ENCODE assay signal across 1 cellular context in the genomic region with DNA sequence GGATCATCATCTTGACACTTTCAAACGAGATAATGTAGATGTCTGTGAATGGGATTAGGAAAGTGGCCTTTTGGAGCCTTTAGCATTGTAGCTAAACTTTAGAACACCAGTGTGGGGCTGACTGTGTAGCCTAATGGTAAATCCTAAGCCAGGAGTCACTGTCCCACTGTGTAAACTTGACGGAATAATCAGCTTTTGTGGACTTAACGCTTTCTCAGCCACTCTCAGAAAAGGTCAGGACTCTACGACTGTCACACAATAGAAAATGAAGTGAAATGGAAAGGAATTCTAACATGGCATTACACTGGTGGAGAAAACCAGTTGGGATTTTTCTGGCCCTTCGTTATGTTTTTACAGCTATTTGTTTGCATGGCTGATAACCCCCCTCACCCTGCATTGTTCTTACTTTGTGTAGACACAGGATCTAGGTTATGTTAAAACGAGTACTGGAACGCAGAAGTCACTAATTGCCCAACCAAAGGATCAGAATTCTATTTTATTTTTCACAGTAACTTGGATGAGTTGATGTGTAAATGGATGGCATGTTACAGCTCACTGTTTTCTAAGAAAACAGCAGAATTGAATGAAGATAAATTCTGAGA.
TF ChIP-seq lines count a peak whose summit lies in the region.

No MANE protein-coding gene starts in this region.

TF ChIP-seq in GM23338, 12 proteins besides CTCF, POLR2A, EP300 and RAD21 (continued from another document):
- TF ChIP-seq NANOG (IDR thresholded peaks at IDR 0.05; ENCODE audit: borderline replicate concordance) (no peak), CREB1 (CRISPR knock-in tag; IDR thresholded peaks at IDR 0.05; ENCODE audit: low read depth) (no peak), ZNF114 (CRISPR knock-in tag; IDR thresholded peaks at IDR 0.05) (no peak)
TF ChIP-seq in GM23338: peak in this region for 0.
